Comparison of ENCODE assay signal across 8 cellular contexts in the genomic region with DNA sequence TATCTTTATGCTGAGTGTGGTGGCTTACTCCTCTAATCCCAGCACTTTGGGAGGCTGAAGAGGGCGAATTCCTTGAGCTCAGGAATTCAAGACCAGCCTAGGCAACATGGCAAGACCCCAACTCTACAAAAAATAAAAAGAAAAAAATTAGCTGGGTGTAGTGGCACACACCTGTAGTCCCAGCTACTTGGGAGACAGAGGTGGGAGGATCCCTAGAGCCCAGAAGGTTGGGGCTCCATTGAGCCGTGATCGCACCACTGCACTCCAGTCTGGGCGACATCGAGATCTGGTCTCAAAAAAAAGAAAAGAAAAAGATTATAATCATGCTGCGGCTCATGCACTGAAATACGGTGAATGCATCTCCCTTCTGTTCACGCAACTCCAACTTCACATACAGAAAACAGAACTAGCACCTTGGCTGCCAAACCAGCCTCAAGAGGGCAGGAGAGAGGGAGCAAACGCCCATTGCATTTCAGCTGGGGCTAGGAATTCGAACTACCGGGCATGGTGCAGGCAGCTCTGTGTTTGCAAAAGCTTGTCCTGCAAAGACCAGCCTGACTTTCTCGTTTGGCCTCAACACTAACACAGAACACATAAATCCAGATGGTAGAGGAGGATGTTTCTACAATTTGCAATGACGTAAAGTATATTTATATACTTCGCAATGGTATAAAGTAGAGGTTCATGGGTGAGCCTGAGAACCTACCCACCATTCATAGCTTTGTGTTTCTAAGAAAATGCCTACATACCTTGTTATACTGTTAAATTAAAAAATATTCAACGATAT. TPM values are rescaled to one million over a fixed set of nuclear protein-coding genes. Genes with fewer than 3 reads are reported as not detected.
DNase-seq lines count a peak whose midpoint lies in the region; ATAC-seq and TF ChIP-seq lines count a peak whose summit lies in the region.

No MANE protein-coding gene starts in this region.

- no peaks in the 10 kb centered on the region for H3K9me3 Mint-ChIP-seq in immature natural killer cell

- H3K27me3 Mint-ChIP-seq in immature natural killer cell (ENCODE audit: low read depth in 3 of 3): peaks cover 0 to 5% (median 2%) of the 10 kb centered on the region in 3 donors

- H3K4me3 ChIP-seq in brain microvascular endothelial cell (ENCODE audit: low read depth, low read length): no peak overlapping the region

- TF ChIP-seq CTCF in brain microvascular endothelial cell (IDR thresholded peaks at IDR 0.05; ENCODE audit: low read depth, low read length, missing control alignments): peak; percentile 97

- no peaks in the 10 kb centered on the region for H3K36me3 ChIP-seq in brain microvascular endothelial cell (replicated peaks)

- in situ Hi-C loops in brain microvascular endothelial cell (cut with HindIII; ENCODE audit: low pct_ligation_motif_present, low sequenced_read_pairs): no loop called here

- ATAC-seq in GM19397 (IDR thresholded peaks at IDR 0.05; ENCODE audit: unreplicated experiment) (no peak), HG03159 (IDR thresholded peaks at IDR 0.05; ENCODE audit: unreplicated experiment) (no peak)

- H3K4me1 Mint-ChIP-seq in immature natural killer cell: peaks cover 4 to 6% of the 10 kb centered on the region in 2 donors

- H3K27ac ChIP-seq in brain microvascular endothelial cell: no peak overlapping the region

- DNase-seq in GDM1 (lab: John Stamatoyannopoulos, UW) (peak; percentile 63), NAMALWA (ENCODE audit: low spot score) (peak; percentile 78), T-helper 9 cell (peak; percentile 16), brain microvascular endothelial cell (peak; percentile 54), immature natural killer cell (peak; percentile 42 to 55 (median 47))
- peak; percentile 19 to 35 for DNase-seq in stimulated activated CD4-positive, alpha-beta T cell treated with anti-CD3 and anti-CD28 coated beads, Interleukin-15, amount 100 ng/mL, for 1 hour (ENCODE audit: low read depth in 1 of 2, low spot score in 1 of 2)

- H3K36me3 Mint-ChIP-seq in immature natural killer cell: no peaks in the 10 kb centered on the region

- no peak overlapping the region for H3K27ac Mint-ChIP-seq in immature natural killer cell

- H3K4me3 Mint-ChIP-seq in immature natural killer cell: peak overlapping the region in 1 of 5 donors; percentile 13

- H3K27me3 ChIP-seq in brain microvascular endothelial cell (replicated peaks): no peaks in the 10 kb centered on the region

RNA-seq across cellular contexts. Expression of a gene that starts 6.3 kb away (rescaled TPM):
- polyA plus RNA-seq in immature natural killer cell: 10 to 100 TPM; 24.5 to 49.5 (median 27.0) TPM

RNA-seq across cellular contexts. Expression of a gene that starts 24.0 kb away (rescaled TPM):
- polyA plus RNA-seq in immature natural killer cell: 1,000 to 10,000 TPM; 1,935 to 2,618 (median 1,953) TPM

RNA-seq across cellular contexts. Expression of a gene that starts 56.1 kb away (rescaled TPM):
- 1 to 10 TPM in 2 of 3 donors, under 1 TPM in 1; 0.89 to 3.5 (median 2.0) TPM for polyA plus RNA-seq in immature natural killer cell

Comparison
In these comparisons a context has a peak if more than half of its experiments do, and no peak if none do; other contexts are left out.
1. DNase-seq: peak in every context shown above with its lines; median percentile 78 in NAMALWA; 63 in GDM1; 54 in brain microvascular endothelial cell; 47 in immature natural killer cell; 27 in stimulated activated CD4-positive, alpha-beta T cell treated with anti-CD3 and anti-CD28 coated beads, Interleukin-15, amount 100 ng/mL, for 1 hour; 16 in T-helper 9 cell.